1 cellular context compared by ENCODE assay signal in the genomic region with DNA sequence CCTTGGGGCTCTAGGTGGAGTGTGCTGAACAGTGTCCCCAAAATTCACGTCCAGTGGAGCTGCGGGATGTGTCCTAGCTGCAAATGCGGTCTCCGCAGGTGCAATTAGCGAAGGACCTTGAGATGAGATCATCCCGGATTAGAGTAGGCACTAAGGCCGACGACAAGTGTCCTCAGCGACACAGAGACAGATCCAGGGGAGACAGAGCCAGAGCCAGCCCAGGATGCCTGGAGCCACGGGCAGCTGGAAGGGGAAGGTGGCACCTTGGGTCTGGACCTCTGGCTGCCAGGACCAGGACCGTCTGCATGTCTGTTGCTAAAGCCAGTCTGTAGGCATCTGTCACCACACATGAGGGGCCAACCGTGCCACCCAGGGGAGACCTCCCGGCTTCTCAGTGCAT.
A peak's percentile ranks its signal among the peaks of the same experiment; 100 is the strongest.
TF ChIP-seq lines count a peak whose summit lies in the region.

No MANE protein-coding gene starts in this region.

TF ChIP-seq in HepG2, 621 proteins besides CTCF, POLR2A, EP300 and RAD21:
- 0 out of 2 replicates have a peak, but pooled peaks have one; percentile 43 for TF ChIP-seq ZNF788 (CRISPR knock-in tag; IDR thresholded peaks at IDR 0.05; ENCODE audit: borderline replicate concordance)
- peak; percentile 20 for TF ChIP-seq ZNF883 (CRISPR knock-in tag; IDR thresholded peaks at IDR 0.05; ENCODE audit: not compliant biosample characterization)
- TF ChIP-seq, protein P1, sequence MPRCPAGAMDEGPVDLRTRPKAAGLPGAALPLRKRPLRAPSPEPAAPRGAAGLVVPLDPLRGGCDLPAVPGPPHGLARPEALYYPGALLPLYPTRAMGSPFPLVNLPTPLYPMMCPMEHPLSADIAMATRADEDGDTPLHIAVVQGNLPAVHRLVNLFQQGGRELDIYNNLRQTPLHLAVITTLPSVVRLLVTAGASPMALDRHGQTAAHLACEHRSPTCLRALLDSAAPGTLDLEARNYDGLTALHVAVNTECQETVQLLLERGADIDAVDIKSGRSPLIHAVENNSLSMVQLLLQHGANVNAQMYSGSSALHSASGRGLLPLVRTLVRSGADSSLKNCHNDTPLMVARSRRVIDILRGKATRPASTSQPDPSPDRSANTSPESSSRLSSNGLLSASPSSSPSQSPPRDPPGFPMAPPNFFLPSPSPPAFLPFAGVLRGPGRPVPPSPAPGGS (CRISPR knock-in tag; IDR thresholded peaks at IDR 0.05) = 0 out of 2 replicates have a peak, but pooled peaks have one; percentile 1
- no peak for TF ChIP-seq TSC22D2 (CRISPR knock-in tag; IDR thresholded peaks at IDR 0.05; ENCODE audit: borderline replicate concordance)
- TF ChIP-seq, protein P2, sequence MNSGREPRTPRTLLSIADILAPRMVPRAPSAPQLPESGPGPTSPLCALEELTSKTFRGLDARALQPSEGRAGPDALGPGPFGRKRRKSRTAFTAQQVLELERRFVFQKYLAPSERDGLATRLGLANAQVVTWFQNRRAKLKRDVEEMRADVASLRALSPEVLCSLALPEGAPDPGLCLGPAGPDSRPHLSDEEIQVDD (CRISPR knock-in tag; IDR thresholded peaks at IDR 0.05; ENCODE audit: borderline replicate concordance) = peak; percentile 29; the same call in 1 of the 2 replicates
- TF ChIP-seq, protein P3, sequence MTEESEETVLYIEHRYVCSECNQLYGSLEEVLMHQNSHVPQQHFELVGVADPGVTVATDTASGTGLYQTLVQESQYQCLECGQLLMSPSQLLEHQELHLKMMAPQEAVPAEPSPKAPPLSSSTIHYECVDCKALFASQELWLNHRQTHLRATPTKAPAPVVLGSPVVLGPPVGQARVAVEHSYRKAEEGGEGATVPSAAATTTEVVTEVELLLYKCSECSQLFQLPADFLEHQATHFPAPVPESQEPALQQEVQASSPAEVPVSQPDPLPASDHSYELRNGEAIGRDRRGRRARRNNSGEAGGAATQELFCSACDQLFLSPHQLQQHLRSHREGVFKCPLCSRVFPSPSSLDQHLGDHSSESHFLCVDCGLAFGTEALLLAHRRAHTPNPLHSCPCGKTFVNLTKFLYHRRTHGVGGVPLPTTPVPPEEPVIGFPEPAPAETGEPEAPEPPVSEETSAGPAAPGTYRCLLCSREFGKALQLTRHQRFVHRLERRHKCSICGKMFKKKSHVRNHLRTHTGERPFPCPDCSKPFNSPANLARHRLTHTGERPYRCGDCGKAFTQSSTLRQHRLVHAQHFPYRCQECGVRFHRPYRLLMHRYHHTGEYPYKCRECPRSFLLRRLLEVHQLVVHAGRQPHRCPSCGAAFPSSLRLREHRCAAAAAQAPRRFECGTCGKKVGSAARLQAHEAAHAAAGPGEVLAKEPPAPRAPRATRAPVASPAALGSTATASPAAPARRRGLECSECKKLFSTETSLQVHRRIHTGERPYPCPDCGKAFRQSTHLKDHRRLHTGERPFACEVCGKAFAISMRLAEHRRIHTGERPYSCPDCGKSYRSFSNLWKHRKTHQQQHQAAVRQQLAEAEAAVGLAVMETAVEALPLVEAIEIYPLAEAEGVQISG (CRISPR knock-in tag; IDR thresholded peaks at IDR 0.05) = peak; percentile 35; the same call in 1 of the 2 replicates
- TF ChIP-seq, protein P4, sequence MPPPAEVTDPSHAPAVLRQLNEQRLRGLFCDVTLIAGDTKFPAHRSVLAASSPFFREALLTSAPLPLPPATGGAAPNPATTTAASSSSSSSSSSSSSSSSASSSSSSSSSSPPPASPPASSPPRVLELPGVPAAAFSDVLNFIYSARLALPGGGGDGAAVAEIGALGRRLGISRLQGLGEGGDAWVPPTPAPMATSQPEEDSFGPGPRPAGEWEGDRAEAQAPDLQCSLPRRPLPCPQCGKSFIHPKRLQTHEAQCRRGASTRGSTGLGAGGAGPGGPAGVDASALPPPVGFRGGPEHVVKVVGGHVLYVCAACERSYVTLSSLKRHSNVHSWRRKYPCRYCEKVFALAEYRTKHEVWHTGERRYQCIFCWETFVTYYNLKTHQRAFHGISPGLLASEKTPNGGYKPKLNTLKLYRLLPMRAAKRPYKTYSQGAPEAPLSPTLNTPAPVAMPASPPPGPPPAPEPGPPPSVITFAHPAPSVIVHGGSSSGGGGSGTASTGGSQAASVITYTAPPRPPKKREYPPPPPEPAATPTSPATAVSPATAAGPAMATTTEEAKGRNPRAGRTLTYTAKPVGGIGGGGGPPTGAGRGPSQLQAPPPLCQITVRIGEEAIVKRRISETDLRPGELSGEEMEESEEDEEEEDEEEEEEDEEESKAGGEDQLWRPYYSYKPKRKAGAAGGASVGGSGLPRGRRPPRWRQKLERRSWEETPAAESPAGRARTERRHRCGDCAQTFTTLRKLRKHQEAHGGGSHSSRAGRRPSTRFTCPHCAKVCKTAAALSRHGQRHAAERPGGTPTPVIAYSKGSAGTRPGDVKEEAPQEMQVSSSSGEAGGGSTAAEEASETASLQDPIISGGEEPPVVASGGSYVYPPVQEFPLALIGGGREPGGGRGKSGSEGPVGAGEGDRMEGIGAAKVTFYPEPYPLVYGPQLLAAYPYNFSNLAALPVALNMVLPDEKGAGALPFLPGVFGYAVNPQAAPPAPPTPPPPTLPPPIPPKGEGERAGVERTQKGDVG (CRISPR knock-in tag; IDR thresholded peaks at IDR 0.05; ENCODE audit: borderline replicate concordance) = peak; percentile 60; the same call in 1 of the 2 replicates
- peak; percentile 59; the same call in 1 of the 2 replicates for TF ChIP-seq ZNF274 (CRISPR knock-in tag; IDR thresholded peaks at IDR 0.05)
- TF ChIP-seq REPIN1 (CRISPR knock-in tag; IDR thresholded peaks at IDR 0.05; ENCODE audit: borderline replicate concordance, low read depth) = peak; percentile 61
- TF ChIP-seq BRD4 (CRISPR knock-in tag; IDR thresholded peaks at IDR 0.05) = 0 out of 2 replicates have a peak, but pooled peaks have one; percentile 12
- TF ChIP-seq, protein P5, sequence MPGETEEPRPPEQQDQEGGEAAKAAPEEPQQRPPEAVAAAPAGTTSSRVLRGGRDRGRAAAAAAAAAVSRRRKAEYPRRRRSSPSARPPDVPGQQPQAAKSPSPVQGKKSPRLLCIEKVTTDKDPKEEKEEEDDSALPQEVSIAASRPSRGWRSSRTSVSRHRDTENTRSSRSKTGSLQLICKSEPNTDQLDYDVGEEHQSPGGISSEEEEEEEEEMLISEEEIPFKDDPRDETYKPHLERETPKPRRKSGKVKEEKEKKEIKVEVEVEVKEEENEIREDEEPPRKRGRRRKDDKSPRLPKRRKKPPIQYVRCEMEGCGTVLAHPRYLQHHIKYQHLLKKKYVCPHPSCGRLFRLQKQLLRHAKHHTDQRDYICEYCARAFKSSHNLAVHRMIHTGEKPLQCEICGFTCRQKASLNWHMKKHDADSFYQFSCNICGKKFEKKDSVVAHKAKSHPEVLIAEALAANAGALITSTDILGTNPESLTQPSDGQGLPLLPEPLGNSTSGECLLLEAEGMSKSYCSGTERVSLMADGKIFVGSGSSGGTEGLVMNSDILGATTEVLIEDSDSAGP (CRISPR knock-in tag; IDR thresholded peaks at IDR 0.05; ENCODE audit: borderline replicate concordance) = no peak
- TF ChIP-seq, protein P6, sequence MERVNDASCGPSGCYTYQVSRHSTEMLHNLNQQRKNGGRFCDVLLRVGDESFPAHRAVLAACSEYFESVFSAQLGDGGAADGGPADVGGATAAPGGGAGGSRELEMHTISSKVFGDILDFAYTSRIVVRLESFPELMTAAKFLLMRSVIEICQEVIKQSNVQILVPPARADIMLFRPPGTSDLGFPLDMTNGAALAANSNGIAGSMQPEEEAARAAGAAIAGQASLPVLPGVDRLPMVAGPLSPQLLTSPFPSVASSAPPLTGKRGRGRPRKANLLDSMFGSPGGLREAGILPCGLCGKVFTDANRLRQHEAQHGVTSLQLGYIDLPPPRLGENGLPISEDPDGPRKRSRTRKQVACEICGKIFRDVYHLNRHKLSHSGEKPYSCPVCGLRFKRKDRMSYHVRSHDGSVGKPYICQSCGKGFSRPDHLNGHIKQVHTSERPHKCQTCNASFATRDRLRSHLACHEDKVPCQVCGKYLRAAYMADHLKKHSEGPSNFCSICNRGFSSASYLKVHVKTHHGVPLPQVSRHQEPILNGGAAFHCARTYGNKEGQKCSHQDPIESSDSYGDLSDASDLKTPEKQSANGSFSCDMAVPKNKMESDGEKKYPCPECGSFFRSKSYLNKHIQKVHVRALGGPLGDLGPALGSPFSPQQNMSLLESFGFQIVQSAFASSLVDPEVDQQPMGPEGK (CRISPR knock-in tag; IDR thresholded peaks at IDR 0.05) = no peak
